30 cellular contexts compared by ENCODE assay signal in genomic region chr18:55136864-55137263, GRCh38.
DNase-seq lines count a peak whose midpoint lies in the region; ATAC-seq, FAIRE-seq and TF ChIP-seq lines count a peak whose summit lies in the region.
"Had no signal": no experiment of that assay in that cellular context is flagged by ENCODE, and none has a peak within 500 bp of the region (broad histone marks: within the 10 kb centered on the region; RNA-seq: fewer than 3 reads in every experiment).

No MANE protein-coding gene starts in this region.

- no peak for ATAC-seq in sciatic nerve
- ATAC-seq: body of pancreas, Right ventricle myocardium inferior had no signal

- intact Hi-C loops in transverse colon (cut with DNase I; ENCODE audit: low total_unique reads) = loop anchor here (10.0 kb wide), 1 partner anchor 58 kb away; no protein-coding TSS in a partner anchor
- intact Hi-C loops in sciatic nerve (cut with DNase I) = no loop called here

- no peaks in the 10 kb centered on the region for H3K4me1 ChIP-seq in transverse colon
- H3K4me1 ChIP-seq in right atrium auricular region = no peaks in the 10 kb centered on the region
- H3K4me1 ChIP-seq: body of pancreas had no signal

- DNase-seq in D721Med (ENCODE audit: insufficient read length, low spot score) = no peak
- DNase-seq in M059J (ENCODE audit: low read depth) = peak; percentile 66
- peak; percentile 40 for DNase-seq in astrocyte of the hippocampus (ENCODE audit: low read depth, low spot score)
- peak; percentile 75 for DNase-seq in iris pigment epithelial cell (ENCODE audit: low read depth)
- no peak for DNase-seq in DMS53 (lab: John Stamatoyannopoulos, UW)
- DNase-seq in transverse colon = no peak
- no peak for DNase-seq in sciatic nerve (ENCODE audit: low spot score)
- no peak for DNase-seq in right atrium auricular region (ENCODE audit: low spot score)
- DNase-seq: activated CD4-positive, alpha-beta T cell treated with anti-CD3 and anti-CD28 coated beads for 48 hours; activated CD8-positive, alpha-beta memory T cell treated with anti-CD3 and anti-CD28 coated beads for 24 hours; activated effector memory CD4-positive, alpha-beta T cell treated with Interleukin-2 at 50 U/mL for 16 hours; activated naive CD8-positive, alpha-beta T cell treated with anti-CD3 and anti-CD28 coated beads for 36 hours; AML-193; body of pancreas; CD4-positive, alpha-beta memory T cell; DMS 273 treated with DMSO at 0.1 percent for 48 hours; H9; head of caudate nucleus; KG1; NCI-H1436 treated with DMSO at 0.1 percent for 48 hours; NCI-H446; nephron progenitor cell; OCI-M1; stimulated activated naive CD4-positive, alpha-beta T cell treated with Interleukin-2 at 50 U/mL for 16 hours had no signal

- FAIRE-seq in D721Med (lab: Jason Lieb, UNC) = peak; percentile 96
- FAIRE-seq: A204.1, G401.6, HTR-8/SVneo, urothelium cell line had no signal

- in situ Hi-C loops in transverse colon (cut with MboI; ENCODE audit: low pct_ligation_motif_present in 1 of 4, low pct_unique_long_range_greater_than_20kb in 1 of 4, low sequenced_read_pairs in 3 of 4) = no loop called here

- H3K36me3 ChIP-seq in transverse colon (no peaks in the 10 kb centered on the region), right atrium auricular region (no peaks in the 10 kb centered on the region)

- H3K4me3 ChIP-seq in transverse colon (no peak overlapping the region), right atrium auricular region (no peak overlapping the region)
- H3K4me3 ChIP-seq: body of pancreas had no signal

- no peak for TF ChIP-seq POLR2A in transverse colon (IDR thresholded peaks at IDR 0.05)

- WGBS in transverse colon (ENCODE audit: low coverage in 1 of 2), 2 donors = 81 to 83% methylated on average over 7 of the region's 7 CpGs

- H3K27me3 ChIP-seq in transverse colon = no peaks in the 10 kb centered on the region
- H3K27me3 ChIP-seq in right atrium auricular region = no peaks in the 10 kb centered on the region
- H3K27me3 ChIP-seq: body of pancreas had no signal

- H3K27ac ChIP-seq in transverse colon = no peak overlapping the region
- H3K27ac ChIP-seq in right atrium auricular region = no peak overlapping the region
- H3K27ac ChIP-seq: body of pancreas, VCaP had no signal

- TF ChIP-seq EP300 in transverse colon (IDR thresholded peaks at IDR 0.05; ENCODE audit: low read depth) = no peak

- no peak for TF ChIP-seq CTCF in D721Med (IDR thresholded peaks at IDR 0.05; ENCODE audit: insufficient read depth, missing control alignments)
- no peak for TF ChIP-seq CTCF in transverse colon (IDR thresholded peaks at IDR 0.05)
- TF ChIP-seq CTCF in right atrium auricular region (IDR thresholded peaks at IDR 0.05) = no peak

- H3K9me3 ChIP-seq in transverse colon (no peaks in the 10 kb centered on the region), right atrium auricular region (no peaks in the 10 kb centered on the region)
- H3K9me3 ChIP-seq: body of pancreas had no signal

Comparison
In these comparisons a context has a peak if more than half of its experiments do, and no peak if none do; other contexts are left out.
1. DNase-seq: peak in M059J (single experiment), astrocyte of the hippocampus (single experiment) and iris pigment epithelial cell (single experiment); none in D721Med (single experiment), DMS53 (single experiment), transverse colon (single experiment), sciatic nerve (single experiment) and right atrium auricular region (single experiment).